24 cellular contexts compared by ENCODE assay signal in the genomic region with DNA sequence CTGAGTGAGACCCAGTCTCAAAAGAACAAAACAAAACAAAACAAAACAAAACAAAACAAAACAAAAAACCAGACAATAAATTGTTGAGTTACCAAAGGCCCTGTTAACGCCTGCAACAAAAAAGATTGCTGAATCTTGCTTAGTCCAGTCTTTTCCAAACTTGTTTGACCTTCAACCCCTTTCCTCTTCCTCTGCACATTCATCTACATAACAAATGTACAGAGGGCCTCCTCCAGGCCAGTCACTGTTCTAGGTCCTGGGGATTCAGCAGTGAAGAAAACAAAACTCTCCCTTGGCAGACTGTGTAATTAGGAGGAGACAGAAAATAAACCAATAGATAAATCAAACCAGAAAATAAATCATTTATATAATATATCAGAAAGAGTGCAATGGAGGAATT.
DNase-seq lines count a peak whose midpoint lies in the region; ATAC-seq, FAIRE-seq and TF ChIP-seq lines count a peak whose summit lies in the region.
"Had no signal": no experiment of that assay in that cellular context is flagged by ENCODE, and none has a peak within 500 bp of the region (broad histone marks: within the 10 kb centered on the region; RNA-seq: fewer than 3 reads in every experiment).

No MANE protein-coding gene starts in this region.

- BruUV-seq in HepG2 (replicated peaks; lab: Mats Ljungman, UMichigan), result no TSS peak

- H2AFZ ChIP-seq in HepG2 (ENCODE audit: low read length), result no peak overlapping the region

- no peak overlapping the region for H4K5ac ChIP-seq in mesendoderm (ENCODE audit: low read length)

- no peak overlapping the region for H3K4ac ChIP-seq in mesendoderm (ENCODE audit: low read depth, low read length)

- H3K9ac ChIP-seq in HepG2 (ENCODE audit: insufficient read depth, low read depth, low read length) (no peak overlapping the region), mesendoderm (ENCODE audit: low read length) (no peak overlapping the region)
- H3K9ac ChIP-seq: BLaER1 had no signal

- H3K27me3 ChIP-seq in right lobe of liver (no peaks in the 10 kb centered on the region), HepG2 (ENCODE audit: control insufficient read depth in 1 of 2, insufficient read depth in 2 of 2, low read length in 2 of 2) (no peaks in the 10 kb centered on the region), mesendoderm (ENCODE audit: insufficient read depth, low read length, poor library complexity) (no peaks in the 10 kb centered on the region)
- H3K27me3 ChIP-seq: BLaER1 had no signal

- H3K4me3 ChIP-seq in right lobe of liver, result no peak overlapping the region
- H3K4me3 ChIP-seq in HepG2 (replicated peaks in 1 of 3; ENCODE audit: insufficient read depth in 1 of 3, low read depth in 2 of 3, low read length in 3 of 3), result no peak overlapping the region
- H3K4me3 ChIP-seq in mesendoderm (ENCODE audit: low read length), result no peak overlapping the region
- H3K4me3 ChIP-seq: BLaER1 had no signal

- CTCF ChIA-PET in HepG2 (lab: Yijun Ruan, JAX; ENCODE audit: low intra/inter-chr PET ratio, low total read pairs), result no interaction called here
- CTCF ChIA-PET in WTC11 (lab: Charles Lee), result no interaction called here

- TF ChIP-seq EP300 in HepG2 (IDR thresholded peaks at IDR 0.05; ENCODE audit: low read depth in 2 of 2, low read length in 2 of 2) (no peak), HepG2 (CRISPR knock-in tag; IDR thresholded peaks at IDR 0.05; ENCODE audit: borderline replicate concordance) (no peak)

- no peak overlapping the region for H3K56ac ChIP-seq in mesendoderm (ENCODE audit: low read length)

- no peak overlapping the region for H2BK15ac ChIP-seq in mesendoderm (replicated peaks; ENCODE audit: low read depth)

- POLR2A ChIA-PET in HepG2 (lab: Yijun Ruan, JAX), result no interaction called here
- POLR2A ChIA-PET in WTC11 (lab: Charles Lee), result no interaction called here

- H3K4me1 ChIP-seq in right lobe of liver (no peaks in the 10 kb centered on the region), HepG2 (ENCODE audit: insufficient read depth, low read length) (no peaks in the 10 kb centered on the region), mesendoderm (ENCODE audit: control insufficient read depth, low read depth, low read length) (peaks cover 5% of the 10 kb centered on the region)
- H3K4me1 ChIP-seq: BLaER1, Caco-2 had no signal

- H2AK5ac ChIP-seq in mesendoderm (ENCODE audit: low read length), result no peak overlapping the region

- 100% methylated on average over 1 of the region's 1 CpG for WGBS in right lobe of liver (ENCODE audit: insufficient coverage, low coverage, low lambda C conversion rate, missing lambda C conversion rate)
- WGBS in HepG2 (ENCODE audit: low lambda C conversion rate), result 0% methylated on average over 1 of the region's 1 CpG
- no CpG with 5 or more reads among the region's 1 CpG for WGBS in mesendoderm (ENCODE audit: extremely low coverage, insufficient coverage, low lambda C conversion rate)

- H4K20me1 ChIP-seq in HepG2 (ENCODE audit: insufficient read depth, low read length), result no peaks in the 10 kb centered on the region
- H4K20me1 ChIP-seq: BLaER1 had no signal

- H3K36me3 ChIP-seq in right lobe of liver (no peaks in the 10 kb centered on the region), HepG2 (replicated peaks in 1 of 2; ENCODE audit: control insufficient read depth in 1 of 2, insufficient read depth in 2 of 2, low read length in 2 of 2) (no peaks in the 10 kb centered on the region), mesendoderm (ENCODE audit: control insufficient read depth, insufficient read depth, low read length) (no peaks in the 10 kb centered on the region)
- H3K36me3 ChIP-seq: BLaER1 had no signal

- H3K18ac ChIP-seq in mesendoderm (ENCODE audit: low read length), result no peak overlapping the region

- H3K27ac Mint-ChIP-seq in WTC11, result no peak overlapping the region
- H3K27ac Mint-ChIP-seq: B cell; CD4-positive, CD25-positive, alpha-beta regulatory T cell; CD8-positive, alpha-beta T cell; HFFc6 had no signal

- H4K8ac ChIP-seq in mesendoderm (ENCODE audit: low read depth, low read length), result no peak overlapping the region

- no peak overlapping the region for H2BK120ac ChIP-seq in mesendoderm (ENCODE audit: low read depth, low read length)

- H3K27me3 Mint-ChIP-seq in WTC11 (ENCODE audit: low read depth), result peaks cover 2% of the 10 kb centered on the region; the same call in 1 of the 2 replicates
- H3K27me3 Mint-ChIP-seq: B cell; CD4-positive, CD25-positive, alpha-beta regulatory T cell had no signal

- H3K4me1 Mint-ChIP-seq in WTC11, result peaks cover 53% of the 10 kb centered on the region
- H3K4me1 Mint-ChIP-seq: CD4-positive, CD25-positive, alpha-beta regulatory T cell had no signal

- no peak for TF ChIP-seq RAD21 in HepG2 (CRISPR knock-in tag; IDR thresholded peaks at IDR 0.05)

- no peak overlapping the region for H3K4me3 Mint-ChIP-seq in WTC11
- H3K4me3 Mint-ChIP-seq: CD4-positive, CD25-positive, alpha-beta regulatory T cell; CD8-positive, alpha-beta T cell; HFFc6 had no signal

- H3K9me3 Mint-ChIP-seq in WTC11, result 0 out of 2 replicates have a peak, but pooled peaks cover 5% of the 10 kb centered on the region

- H3K9me3 ChIP-seq in right lobe of liver (no peaks in the 10 kb centered on the region), HepG2 (ENCODE audit: low read length) (no peaks in the 10 kb centered on the region; the same call in 1 of the 2 replicates)
- H3K9me3 ChIP-seq: BLaER1, Caco-2 had no signal

- ATAC-seq in right lobe of liver (peak; percentile 24 to 53 (median 46)), HepG2 (no peak), WTC11 (peak; percentile 49), HG02970 (IDR thresholded peaks at IDR 0.05; ENCODE audit: low FRiP score, unreplicated experiment) (no peak), GM18858 (IDR thresholded peaks at IDR 0.05; ENCODE audit: unreplicated experiment) (no peak)
- ATAC-seq: CD8-positive, alpha-beta T cell had no signal

- TF ChIP-seq CTCF in right lobe of liver (IDR thresholded peaks at IDR 0.05) (no peak), HepG2 (CRISPR knock-in tag; IDR thresholded peaks at IDR 0.05) (no peak), WTC11 (IDR thresholded peaks at IDR 0.05) (no peak)

- H2BK5ac ChIP-seq in mesendoderm (ENCODE audit: low read length), result no peak overlapping the region

- in situ Hi-C loops in HepG2 (cut with HindIII; ENCODE audit: extremely low pct_ligation_motif_present, low pct_unique_long_range_greater_than_20kb), result no loop called here

- H3K23ac ChIP-seq in mesendoderm (ENCODE audit: low read length), result peak overlapping the region; percentile 45

- FAIRE-seq in HepG2 (lab: Jason Lieb, UNC), result no peak
- FAIRE-seq: A204.1, GM12891, GM18507 had no signal

- H3K36me3 Mint-ChIP-seq in WTC11, result no peaks in the 10 kb centered on the region
- H3K36me3 Mint-ChIP-seq: CD4-positive, CD25-positive, alpha-beta regulatory T cell; CD8-positive, alpha-beta T cell had no signal

- DNase-seq in right lobe of liver (no peak), HepG2 (ENCODE audit: low spot score) (no peak), WTC11 (ENCODE audit: low spot score) (no peak), mesendoderm (no peak), putamen (ENCODE audit: low spot score) (no peak), GM19238 (ENCODE audit: insufficient read length, low spot score) (no peak)
- DNase-seq: Caco-2; CD4-positive, CD25-positive, alpha-beta regulatory T cell; CD8-positive, alpha-beta T cell; DMS153; EL; GF-D8; GOT3; H7; HFFc6 had no signal

- intact Hi-C loops in right lobe of liver (cut with DNase I), result no loop called here
- intact Hi-C loops in HepG2 (cut with micrococcal nuclease; ENCODE audit: unreplicated experiment), result no loop called here

- TF ChIP-seq POLR2A in right lobe of liver (IDR thresholded peaks at IDR 0.05) (no peak), HepG2 (IDR thresholded peaks at IDR 0.05; ENCODE audit: insufficient read depth in 1 of 2, low read depth in 2 of 2, low read length in 2 of 2) (no peak)

- H3K4me2 ChIP-seq in HepG2 (ENCODE audit: low read depth, low read length), result no peak overlapping the region
- H3K4me2 ChIP-seq in mesendoderm (ENCODE audit: low read length), result no peak overlapping the region
- H3K4me2 ChIP-seq: BLaER1 had no signal

- no peaks in the 10 kb centered on the region for H3K79me2 ChIP-seq in HepG2 (ENCODE audit: insufficient read depth, low read length)
- H3K79me2 ChIP-seq in mesendoderm (ENCODE audit: control insufficient read depth, insufficient read depth, low read length), result no peaks in the 10 kb centered on the region

- H3K79me1 ChIP-seq in mesendoderm (ENCODE audit: low read length), result no peaks in the 10 kb centered on the region

- H3K27ac ChIP-seq in right lobe of liver (no peak overlapping the region), HepG2 (ENCODE audit: extremely low read length, insufficient read depth, low read length) (no peak overlapping the region), mesendoderm (ENCODE audit: low read depth, low read length) (no peak overlapping the region)
- H3K27ac ChIP-seq: 22Rv1, BLaER1, C4-2B had no signal

TF ChIP-seq in HepG2, 621 proteins besides CTCF, POLR2A, EP300 and RAD21 (continues in another document):
- TF ChIP-seq DNMT3B (CRISPR knock-in tag; conservative IDR thresholded peaks at IDR 0.05), result no peak
- no peak for TF ChIP-seq ZNF557 (CRISPR knock-in tag; IDR thresholded peaks at IDR 0.05)
- no peak for TF ChIP-seq ZKSCAN5 (CRISPR knock-in tag; IDR thresholded peaks at IDR 0.05)
- no peak for TF ChIP-seq ZFY (CRISPR knock-in tag; IDR thresholded peaks at IDR 0.05)

TF ChIP-seq in WTC11, 78 proteins besides CTCF, POLR2A, EP300 and RAD21 (continues in another document):
- TF ChIP-seq SOX15 (CRISPR knock-in tag; IDR thresholded peaks at IDR 0.05) (no peak), ZNF263 (CRISPR knock-in tag; IDR thresholded peaks at IDR 0.05; ENCODE audit: low read depth) (no peak)
- TF ChIP-seq, protein P1, sequence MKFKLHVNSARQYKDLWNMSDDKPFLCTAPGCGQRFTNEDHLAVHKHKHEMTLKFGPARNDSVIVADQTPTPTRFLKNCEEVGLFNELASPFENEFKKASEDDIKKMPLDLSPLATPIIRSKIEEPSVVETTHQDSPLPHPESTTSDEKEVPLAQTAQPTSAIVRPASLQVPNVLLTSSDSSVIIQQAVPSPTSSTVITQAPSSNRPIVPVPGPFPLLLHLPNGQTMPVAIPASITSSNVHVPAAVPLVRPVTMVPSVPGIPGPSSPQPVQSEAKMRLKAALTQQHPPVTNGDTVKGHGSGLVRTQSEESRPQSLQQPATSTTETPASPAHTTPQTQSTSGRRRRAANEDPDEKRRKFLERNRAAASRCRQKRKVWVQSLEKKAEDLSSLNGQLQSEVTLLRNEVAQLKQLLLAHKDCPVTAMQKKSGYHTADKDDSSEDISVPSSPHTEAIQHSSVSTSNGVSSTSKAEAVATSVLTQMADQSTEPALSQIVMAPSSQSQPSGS (CRISPR knock-in tag; IDR thresholded peaks at IDR 0.05; ENCODE audit: borderline replicate concordance, low read depth), result no peak

Comparison
In these comparisons a context has a peak if more than half of its experiments do, and no peak if none do; other contexts are left out.
1. ATAC-seq: peak in right lobe of liver (4 of 4) and WTC11 (single experiment); none in HepG2 (single experiment), HG02970 (single experiment) and GM18858 (single experiment).